Comparison of ENCODE assay signal across 19 cellular contexts in the genomic region with DNA sequence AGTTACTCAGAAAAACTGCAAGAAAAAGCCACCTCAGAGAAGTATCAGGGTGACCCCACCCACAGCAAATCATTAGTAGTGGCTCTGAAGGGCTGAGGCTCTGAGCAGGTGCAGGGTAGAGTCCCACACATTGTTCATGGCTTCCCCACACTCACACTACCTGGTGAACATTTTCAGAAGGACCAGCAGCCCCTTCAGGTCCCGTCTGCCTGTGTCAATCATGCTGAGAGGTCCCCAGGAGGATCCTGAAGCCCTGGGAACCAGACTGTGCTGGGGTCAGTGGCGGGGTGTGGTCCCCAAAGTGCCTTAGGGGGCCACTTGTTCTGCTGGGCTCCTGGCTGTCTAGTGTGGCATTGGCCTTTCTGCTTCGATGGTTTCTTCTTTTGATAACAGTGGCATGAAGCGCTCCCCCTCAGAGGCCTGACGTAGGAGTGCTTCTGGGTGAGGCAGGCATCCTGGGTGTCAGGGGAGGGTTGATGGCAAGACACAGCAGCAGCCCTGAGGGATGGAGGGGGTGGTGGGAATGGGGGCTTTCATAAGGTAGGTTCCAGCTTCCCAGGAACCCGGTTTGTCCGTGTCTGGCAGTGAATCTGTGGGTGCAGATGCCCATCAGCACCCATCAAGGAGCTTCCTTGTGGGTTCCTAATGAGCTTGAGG.
"Had no signal": no experiment of that assay in that cellular context is flagged by ENCODE, and none has a peak within 500 bp of the region (broad histone marks: within the 10 kb centered on the region; RNA-seq: fewer than 3 reads in every experiment).

No MANE protein-coding gene starts in this region.

- H3K27ac ChIP-seq: brain microvascular endothelial cell, spleen, thoracic aorta had no signal

- H3K9me3 ChIP-seq: gastrocnemius medialis, spleen, thoracic aorta had no signal

- H3K36me3 ChIP-seq: brain microvascular endothelial cell, gastrocnemius medialis, thoracic aorta had no signal

- ATAC-seq: effector memory CD8-positive, alpha-beta T cell; gastrocnemius medialis; left colon; natural killer cell; right cardiac atrium; stimulated activated naive CD8-positive, alpha-beta T cell treated with anti-CD3 and anti-CD28 coated beads, Interleukin-15, Interleukin-2, amounts not matched to agents 100 U/mL and 50 U/mL, for 24 hours had no signal

- DNase-seq: activated CD4-positive, alpha-beta T cell treated with anti-CD3 and anti-CD28 coated beads for 4 hours; activated CD4-positive, alpha-beta T cell treated with anti-CD3 and anti-CD28 coated beads, Interleukin-2, amount 50 U/mL, for 48 hours; activated CD4-positive, CD25-positive, alpha-beta regulatory T cell; activated gamma-delta T cell treated with Interleukin-2 at 50 U/mL for 16 hours; activated naive CD4-positive, alpha-beta T cell treated with anti-CD3 and anti-CD28 coated beads, Interleukin-2, amount 50 U/mL, for 16 hours; amniotic stem cell; brain microvascular endothelial cell; cortex of kidney; effector memory CD8-positive, alpha-beta T cell; erythroblast; gastrocnemius medialis; glutamatergic neuron; islet precursor cell; left colon; natural killer cell; right cardiac atrium; spleen; stimulated activated naive CD8-positive, alpha-beta T cell treated with anti-CD3 and anti-CD28 coated beads, Interleukin-15, Interleukin-2, amounts not matched to agents 100 U/mL and 50 U/mL, for 24 hours had no signal

- H3K4me3 ChIP-seq: gastrocnemius medialis, spleen, thoracic aorta had no signal

- H3K27me3 ChIP-seq: brain microvascular endothelial cell, gastrocnemius medialis, spleen had no signal
